Comparison of ENCODE assay signal across 7 cellular contexts in genomic region chr2:231786917-231787292, GRCh38. TPM values are rescaled to one million over a fixed set of nuclear protein-coding genes. Genes with fewer than 3 reads are reported as not detected.
DNase-seq lines count a peak whose midpoint lies in the region; ATAC-seq and TF ChIP-seq lines count a peak whose summit lies in the region.

No MANE protein-coding gene starts in this region.

- no peaks in the 10 kb centered on the region for H3K9me3 Mint-ChIP-seq in activated CD4-positive, alpha-beta memory T cell treated with anti-CD3 and anti-CD28 coated beads, Interleukin-2, amount 10 ng/mL, durations not matched to agents 7 days and 5 days
- H3K9me3 Mint-ChIP-seq in stimulated activated memory B cell treated with anti-CD40 and anti-IgM and Interleukin-4, amounts not matched to agents 10 μg/mL and 1 μg/mL and 100 μg/mL, for 72 hours = no peaks in the 10 kb centered on the region

- H3K27me3 ChIP-seq in iPS-15b (ENCODE audit: control insufficient read depth, insufficient read depth, low read length) = no peaks in the 10 kb centered on the region

- no peak for DNase-seq in activated CD4-positive, alpha-beta memory T cell treated with anti-CD3 and anti-CD28 coated beads, Interleukin-2, amount 10 ng/mL, durations not matched to agents 7 days and 5 days

- H3K9me3 ChIP-seq in HEK293 (ENCODE audit: control insufficient read depth, insufficient read depth, low read depth, low read length) (no peaks in the 10 kb centered on the region), iPS-15b (ENCODE audit: control insufficient read depth, insufficient read depth, low read length) (no peaks in the 10 kb centered on the region)

- H3K4me3 ChIP-seq in HEK293 (ENCODE audit: low read depth, low read length) = peak overlapping the region; percentile 88
- H3K4me3 ChIP-seq in iPS-15b (ENCODE audit: low read depth, low read length) = peak overlapping the region; percentile 89

- no peaks in the 10 kb centered on the region for H3K27me3 Mint-ChIP-seq in activated CD4-positive, alpha-beta memory T cell treated with anti-CD3 and anti-CD28 coated beads, Interleukin-2, amount 10 ng/mL, durations not matched to agents 7 days and 5 days
- no peaks in the 10 kb centered on the region for H3K27me3 Mint-ChIP-seq in stimulated activated memory B cell treated with anti-CD40 and anti-IgM and Interleukin-4, amounts not matched to agents 10 μg/mL and 1 μg/mL and 100 μg/mL, for 72 hours

- peak overlapping the region; percentile 49 for H3K9ac ChIP-seq in iPS-15b (ENCODE audit: low read depth, low read length)

- CTCF ChIA-PET in HEK293 (lab: Yijun Ruan, JAX) = interaction anchor here (0.7 to 2.8 kb wide), 5 partner anchors 9 to 169 kb away, joined by 3 to 20 read pairs (median 5); no protein-coding TSS in a partner anchor
- CTCF ChIA-PET in activated CD4-positive, alpha-beta memory T cell treated with anti-CD3 and anti-CD28 coated beads, Interleukin-2, amount 10 ng/mL, durations not matched to agents 7 days and 5 days (lab: Charles Lee) = interaction anchor here (0.8 kb wide), 1 partner anchor 41 kb away, joined by 3 read pairs; no protein-coding TSS in a partner anchor

- peak overlapping the region; percentile 70 for H3K27ac Mint-ChIP-seq in activated CD4-positive, alpha-beta memory T cell treated with anti-CD3 and anti-CD28 coated beads, Interleukin-2, amount 10 ng/mL, durations not matched to agents 7 days and 5 days
- H3K27ac Mint-ChIP-seq in stimulated activated memory B cell treated with anti-CD40 and anti-IgM and Interleukin-4, amounts not matched to agents 10 μg/mL and 1 μg/mL and 100 μg/mL, for 72 hours = peak overlapping the region; percentile 85

- no peak for TF ChIP-seq CTCF in HEK293 (tag by site-specific recombination; IDR thresholded peaks at IDR 0.05)

- H3K36me3 Mint-ChIP-seq in activated CD4-positive, alpha-beta memory T cell treated with anti-CD3 and anti-CD28 coated beads, Interleukin-2, amount 10 ng/mL, durations not matched to agents 7 days and 5 days (ENCODE audit: low read depth) = peaks cover 27% of the 10 kb centered on the region
- H3K36me3 Mint-ChIP-seq in stimulated activated memory B cell treated with anti-CD40 and anti-IgM and Interleukin-4, amounts not matched to agents 10 μg/mL and 1 μg/mL and 100 μg/mL, for 72 hours = peaks cover 30% of the 10 kb centered on the region

- peak overlapping the region; percentile 91 for H3K4me3 Mint-ChIP-seq in activated CD4-positive, alpha-beta memory T cell treated with anti-CD3 and anti-CD28 coated beads, Interleukin-2, amount 10 ng/mL, durations not matched to agents 7 days and 5 days
- peak overlapping the region; percentile 93 for H3K4me3 Mint-ChIP-seq in stimulated activated memory B cell treated with anti-CD40 and anti-IgM and Interleukin-4, amounts not matched to agents 10 μg/mL and 1 μg/mL and 100 μg/mL, for 72 hours

- H3K27ac ChIP-seq in HEK293 (ENCODE audit: extremely low read depth, low read depth, low read length) = peak overlapping the region; percentile 55; the same call in 1 of the 2 replicates

- peaks cover 60% of the 10 kb centered on the region for H3K4me1 Mint-ChIP-seq in activated CD4-positive, alpha-beta memory T cell treated with anti-CD3 and anti-CD28 coated beads, Interleukin-2, amount 10 ng/mL, durations not matched to agents 7 days and 5 days
- peaks cover 64% of the 10 kb centered on the region for H3K4me1 Mint-ChIP-seq in stimulated activated memory B cell treated with anti-CD40 and anti-IgM and Interleukin-4, amounts not matched to agents 10 μg/mL and 1 μg/mL and 100 μg/mL, for 72 hours

- ATAC-seq in stimulated activated memory B cell treated with anti-CD40 and anti-IgM and Interleukin-4, amounts not matched to agents 10 μg/mL and 1 μg/mL and 100 μg/mL, for 72 hours = no peak
- no peak for ATAC-seq in HG03439 (IDR thresholded peaks at IDR 0.05; ENCODE audit: unreplicated experiment)
- ATAC-seq in HG03108 (IDR thresholded peaks at IDR 0.05; ENCODE audit: unreplicated experiment) = no peak
- ATAC-seq in GM18520 (IDR thresholded peaks at IDR 0.05; ENCODE audit: unreplicated experiment) = no peak

- H3K4me1 ChIP-seq in HEK293 (ENCODE audit: control insufficient read depth, insufficient read depth, low read length) (peaks cover 8% of the 10 kb centered on the region; the same call in 1 of the 2 replicates), iPS-15b (ENCODE audit: control insufficient read depth, insufficient read depth, low read length) (peaks cover 2% of the 10 kb centered on the region)

- H3K36me3 ChIP-seq in HEK293 (ENCODE audit: control insufficient read depth in 2 of 2, insufficient read depth in 1 of 2, low read length in 2 of 2) (peaks cover 3 to 34% of the 10 kb centered on the region in 2 experiments; a peak in 2 of 3 replicates), iPS-15b (ENCODE audit: control insufficient read depth, insufficient read depth, low read length) (peaks cover 3% of the 10 kb centered on the region)

- POLR2A ChIA-PET in HEK293 (lab: Yijun Ruan, JAX) = no interaction called here
- POLR2A ChIA-PET in activated CD4-positive, alpha-beta memory T cell treated with anti-CD3 and anti-CD28 coated beads, Interleukin-2, amount 10 ng/mL, durations not matched to agents 7 days and 5 days (lab: Charles Lee) = interaction anchor here (0.8 to 1.4 kb wide), 4 partner anchors 9 to 323 kb away, joined by 3 to 4 read pairs (median 4); partner anchors contain the start of gene NCL

TF ChIP-seq in HEK293, 187 proteins besides CTCF, POLR2A, EP300 and RAD21:
- TF ChIP-seq ZNF366 (tag by site-specific recombination; conservative IDR thresholded peaks at IDR 0.05) (peak; percentile 40; the same call in 1 of the 2 replicates), ZNF670 (tag by site-specific recombination; IDR thresholded peaks at IDR 0.05; ENCODE audit: low read depth) (no peak), ZNF658 (tag by site-specific recombination; IDR thresholded peaks at IDR 0.05) (no peak), SALL2 (tag by site-specific recombination; IDR thresholded peaks at IDR 0.05; ENCODE audit: borderline replicate concordance) (no peak), HOXA7 (CRISPR knock-in tag; IDR thresholded peaks at IDR 0.05; ENCODE audit: borderline replicate concordance) (no peak), ZNF335 (tag by site-specific recombination; conservative IDR thresholded peaks at IDR 0.05) (peak; percentile 55), PRDM1 (tag by site-specific recombination; IDR thresholded peaks at IDR 0.05) (peak; percentile 98)

RNA-seq across cellular contexts. Expression of gene COPS7B, which starts 0.7 kb away (rescaled TPM):
- 10 to 100 TPM; 35.1 to 38.4 TPM for total RNA-seq in activated CD4-positive, alpha-beta memory T cell treated with anti-CD3 and anti-CD28 coated beads, Interleukin-2, amount 10 ng/mL, durations not matched to agents 7 days and 5 days

RNA-seq across cellular contexts. Expression of gene PDE6D, which starts 5.8 kb away (rescaled TPM):
- 10 to 100 TPM; 36.7 to 37.7 TPM for total RNA-seq in activated CD4-positive, alpha-beta memory T cell treated with anti-CD3 and anti-CD28 coated beads, Interleukin-2, amount 10 ng/mL, durations not matched to agents 7 days and 5 days
